1 cellular context compared by ENCODE assay signal in genomic region chr16:66610111-66610820, GRCh38.
TF ChIP-seq lines count a peak whose summit lies in the region.

No MANE protein-coding gene starts in this region.

TF ChIP-seq in K562, 482 proteins besides CTCF, POLR2A, EP300 and RAD21:
- TF ChIP-seq SAP30 (IDR thresholded peaks at IDR 0.05; ENCODE audit: borderline replicate concordance, insufficient read depth, low read depth, low read length, poor library complexity, severe bottlenecking) (no peak), POLR2G (IDR thresholded peaks at IDR 0.05; ENCODE audit: low read depth, low read length) (peak; percentile 35; the same call in 1 of the 2 replicates)
